1 cellular context compared by ENCODE assay signal in genomic region chr12:111798182-111798581, GRCh38.
TF ChIP-seq lines count a peak whose summit lies in the region.

No MANE protein-coding gene starts in this region.

TF ChIP-seq in IMR-90, 13 proteins besides CTCF, POLR2A, EP300 and RAD21:
- TF ChIP-seq ELK1 (IDR thresholded peaks at IDR 0.05; ENCODE audit: borderline replicate concordance, low read depth, low read length) (no peak), RFX5 (IDR thresholded peaks at IDR 0.05; ENCODE audit: low read depth, low read length) (no peak), BHLHE40 (IDR thresholded peaks at IDR 0.05; ENCODE audit: low read depth, low read length) (no peak), USF2 (IDR thresholded peaks at IDR 0.05; ENCODE audit: low read depth, low read length) (no peak), MXI1 (IDR thresholded peaks at IDR 0.05; ENCODE audit: borderline replicate concordance, low read depth, low read length) (no peak), CHD1 (IDR thresholded peaks at IDR 0.05; ENCODE audit: low read depth, low read length) (no peak), CEBPB (IDR thresholded peaks at IDR 0.05; ENCODE audit: low read depth, low read length) (no peak), SMC3 (IDR thresholded peaks at IDR 0.05; ENCODE audit: low read depth, low read length) (no peak)
